In the genomic region with DNA sequence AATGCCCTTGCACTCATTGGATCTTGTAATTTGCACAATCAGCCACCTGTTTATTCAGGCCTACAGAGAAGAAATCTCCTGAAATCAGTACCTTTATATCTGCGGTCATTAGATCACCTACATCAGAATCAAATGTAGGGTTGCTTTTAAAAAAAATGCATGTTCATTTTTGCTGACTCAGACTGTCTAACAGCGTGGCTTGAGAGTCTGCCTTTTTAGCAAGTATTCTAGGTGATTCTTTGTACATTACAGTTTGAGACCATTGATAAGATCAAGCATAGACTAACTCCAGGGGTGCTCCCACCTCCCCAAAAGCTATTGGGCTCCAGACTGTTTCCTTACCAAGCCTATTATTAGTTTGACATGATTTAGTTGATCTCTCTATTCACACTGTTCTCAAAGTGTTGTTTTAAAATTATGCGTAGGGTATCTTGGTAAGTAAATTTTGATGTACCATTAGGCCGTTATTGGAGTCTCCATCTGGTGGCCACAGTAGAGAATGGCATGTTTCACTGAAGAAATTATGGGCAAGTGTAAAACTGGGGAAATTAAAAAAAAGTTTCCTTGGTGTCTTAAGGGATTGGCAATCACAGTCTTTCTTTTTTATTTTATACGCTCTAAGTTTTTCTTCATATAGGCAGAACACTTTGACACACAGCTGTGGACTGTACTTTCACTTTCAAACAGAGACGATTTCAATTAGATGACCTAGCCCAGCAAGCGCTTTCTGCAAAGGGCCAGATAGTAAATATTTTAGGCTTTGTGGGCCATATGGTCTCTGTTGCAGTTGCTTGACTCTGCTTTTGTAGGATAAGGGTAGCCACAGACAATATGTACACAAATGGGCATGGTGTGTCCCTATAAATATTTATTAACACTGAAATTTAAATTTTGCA, we compare ENCODE assay signal across 9 cellular contexts. TPM values are rescaled to one million over a fixed set of nuclear protein-coding genes. Genes with fewer than 3 reads are reported as not detected.
DNase-seq lines count a peak whose midpoint lies in the region; ATAC-seq, FAIRE-seq and TF ChIP-seq lines count a peak whose summit lies in the region.
"Had no signal": no experiment of that assay in that cellular context is flagged by ENCODE, and none has a peak within 500 bp of the region (broad histone marks: within the 10 kb centered on the region; RNA-seq: fewer than 3 reads in every experiment).

No MANE protein-coding gene starts in this region.

- no peak for ATAC-seq in GM23338
- no peak for ATAC-seq in RWPE2 (ENCODE audit: low read depth)
- peak in 3 of 4 donors; percentile 65 to 67 (median 65) for ATAC-seq in pancreas
- no peak for ATAC-seq in GM18861 (IDR thresholded peaks at IDR 0.05; ENCODE audit: unreplicated experiment)

- no peak for TF ChIP-seq POLR2A in esophagus squamous epithelium (IDR thresholded peaks at IDR 0.05)

- H3K36me3 Mint-ChIP-seq in GM23338 (ENCODE audit: low read depth): no peaks in the 10 kb centered on the region
- H3K36me3 Mint-ChIP-seq: activated naive CD8-positive, alpha-beta T cell had no signal

- H3K4me3 ChIP-seq in GM23338 (no peak overlapping the region), RWPE2 (ENCODE audit: severe bottlenecking) (no peak overlapping the region), esophagus squamous epithelium (no peak overlapping the region), pancreas (no peak overlapping the region)

- H4K20me1 ChIP-seq in GM23338 (replicated peaks; ENCODE audit: insufficient read depth): no peaks in the 10 kb centered on the region

- no peak overlapping the region for H3K4me2 ChIP-seq in GM23338

- H2AFZ ChIP-seq in GM23338: no peak overlapping the region

- no peak overlapping the region for H3K4me3 Mint-ChIP-seq in GM23338
- H3K4me3 Mint-ChIP-seq: activated naive CD8-positive, alpha-beta T cell had no signal

- no peaks in the 10 kb centered on the region for H3K27me3 Mint-ChIP-seq in GM23338 (ENCODE audit: insufficient read depth, low read depth, poor library complexity)
- H3K27me3 Mint-ChIP-seq: activated naive CD8-positive, alpha-beta T cell had no signal

- WGBS in esophagus squamous epithelium, 2 donors: 41 to 54% methylated on average over 7 of the region's 7 CpGs
- 44 to 48% methylated on average over 7 of the region's 7 CpGs for WGBS in pancreas, 2 donors

- no peak overlapping the region for H3K27ac ChIP-seq in GM23338 (ENCODE audit: low read depth)
- H3K27ac ChIP-seq in RWPE2 (ENCODE audit: poor library complexity, severe bottlenecking): no peak overlapping the region
- H3K27ac ChIP-seq in esophagus squamous epithelium: no peak overlapping the region
- no peak overlapping the region for H3K27ac ChIP-seq in pancreas

- H3K9me2 ChIP-seq in GM23338 (ENCODE audit: insufficient read depth): no peaks in the 10 kb centered on the region

- no peaks in the 10 kb centered on the region for H3K4me1 ChIP-seq in GM23338 (ENCODE audit: insufficient read depth)
- no peaks in the 10 kb centered on the region for H3K4me1 ChIP-seq in RWPE2 (ENCODE audit: insufficient read depth, poor library complexity, severe bottlenecking)
- H3K4me1 ChIP-seq in esophagus squamous epithelium: no peaks in the 10 kb centered on the region
- no peaks in the 10 kb centered on the region for H3K4me1 ChIP-seq in pancreas

- no peaks in the 10 kb centered on the region for H3K79me2 ChIP-seq in GM23338 (replicated peaks; ENCODE audit: insufficient read depth)

- H3K9me3 ChIP-seq in RWPE2 (ENCODE audit: severe bottlenecking): no peaks in the 10 kb centered on the region
- H3K9me3 ChIP-seq in esophagus squamous epithelium: no peaks in the 10 kb centered on the region
- no peaks in the 10 kb centered on the region for H3K9me3 ChIP-seq in pancreas

- H3K36me3 ChIP-seq in GM23338 (ENCODE audit: insufficient read depth) (no peaks in the 10 kb centered on the region), RWPE2 (ENCODE audit: low read depth) (no peaks in the 10 kb centered on the region), esophagus squamous epithelium (no peaks in the 10 kb centered on the region), pancreas (no peaks in the 10 kb centered on the region)

- peak; percentile 96 for FAIRE-seq in pancreas (lab: Jason Lieb, UNC)

- intact Hi-C loops in esophagus squamous epithelium (cut with DNase I) (no loop called here), pancreas (cut with DNase I) (loop anchor here in 1 of 3 donors (10.0 kb wide), 1 partner anchor 190 kb away; no protein-coding TSS in a partner anchor)

- H3K9me3 Mint-ChIP-seq in GM23338: no peaks in the 10 kb centered on the region

- H3F3A ChIP-seq in GM23338 (replicated peaks; ENCODE audit: low read depth): no peaks in the 10 kb centered on the region

- TF ChIP-seq CTCF in GM23338 (conservative IDR thresholded peaks at IDR 0.05; ENCODE audit: low read depth in 2 of 2): peak; percentile 61 to 68
- TF ChIP-seq CTCF in RWPE2 (IDR thresholded peaks at IDR 0.05; ENCODE audit: poor library complexity, severe bottlenecking): peak; percentile 65
- peak; percentile 31 to 70 (median 52) for TF ChIP-seq CTCF in esophagus squamous epithelium (IDR thresholded peaks at IDR 0.05)
- peak; percentile 37 to 60 (median 56) for TF ChIP-seq CTCF in pancreas (IDR thresholded peaks at IDR 0.05)

- no peaks in the 10 kb centered on the region for H3K27me3 ChIP-seq in GM23338 (ENCODE audit: insufficient read depth)
- no peaks in the 10 kb centered on the region for H3K27me3 ChIP-seq in RWPE2 (ENCODE audit: insufficient read depth, poor library complexity, severe bottlenecking)
- no peaks in the 10 kb centered on the region for H3K27me3 ChIP-seq in esophagus squamous epithelium
- peaks cover 0 to 4% (median 1%) of the 10 kb centered on the region in 4 donors for H3K27me3 ChIP-seq in pancreas

- peak; percentile 3 to 37 for DNase-seq in NCI-H524 (lab: John Stamatoyannopoulos, UW)
- no peak for DNase-seq in NCI-H524 treated with DMSO at 0.1 percent for 48 hours (lab: John Stamatoyannopoulos, UW)
- DNase-seq in GM23338 (ENCODE audit: low spot score): peak; percentile 21
- no peak for DNase-seq in RWPE2 (ENCODE audit: low spot score)
- no peak for DNase-seq in esophagus squamous epithelium (lab: John Stamatoyannopoulos, UW)
- DNase-seq in pancreas: peak in 1 of 6 donors; percentile 15
- no peak for DNase-seq in GM19238 (ENCODE audit: insufficient read length, low spot score)

- no peak overlapping the region for H3K27ac Mint-ChIP-seq in GM23338
- H3K27ac Mint-ChIP-seq: activated naive CD8-positive, alpha-beta T cell had no signal

- H3K4me1 Mint-ChIP-seq in GM23338: no peaks in the 10 kb centered on the region

TF ChIP-seq in GM23338, 12 proteins besides CTCF, POLR2A, EP300 and RAD21 (continues in another document):
- no peak for TF ChIP-seq ZNF331 (CRISPR knock-in tag; IDR thresholded peaks at IDR 0.05; ENCODE audit: low read depth)
- TF ChIP-seq JUNB (IDR thresholded peaks at IDR 0.05; ENCODE audit: unreplicated experiment): no peak
- TF ChIP-seq CREB1 (CRISPR knock-in tag; IDR thresholded peaks at IDR 0.05; ENCODE audit: low read depth): no peak
- TF ChIP-seq ZNF114 (CRISPR knock-in tag; IDR thresholded peaks at IDR 0.05): no peak
- TF ChIP-seq POLR2AphosphoS5 (IDR thresholded peaks at IDR 0.05; ENCODE audit: low read depth): no peak
- TF ChIP-seq, protein P1, sequence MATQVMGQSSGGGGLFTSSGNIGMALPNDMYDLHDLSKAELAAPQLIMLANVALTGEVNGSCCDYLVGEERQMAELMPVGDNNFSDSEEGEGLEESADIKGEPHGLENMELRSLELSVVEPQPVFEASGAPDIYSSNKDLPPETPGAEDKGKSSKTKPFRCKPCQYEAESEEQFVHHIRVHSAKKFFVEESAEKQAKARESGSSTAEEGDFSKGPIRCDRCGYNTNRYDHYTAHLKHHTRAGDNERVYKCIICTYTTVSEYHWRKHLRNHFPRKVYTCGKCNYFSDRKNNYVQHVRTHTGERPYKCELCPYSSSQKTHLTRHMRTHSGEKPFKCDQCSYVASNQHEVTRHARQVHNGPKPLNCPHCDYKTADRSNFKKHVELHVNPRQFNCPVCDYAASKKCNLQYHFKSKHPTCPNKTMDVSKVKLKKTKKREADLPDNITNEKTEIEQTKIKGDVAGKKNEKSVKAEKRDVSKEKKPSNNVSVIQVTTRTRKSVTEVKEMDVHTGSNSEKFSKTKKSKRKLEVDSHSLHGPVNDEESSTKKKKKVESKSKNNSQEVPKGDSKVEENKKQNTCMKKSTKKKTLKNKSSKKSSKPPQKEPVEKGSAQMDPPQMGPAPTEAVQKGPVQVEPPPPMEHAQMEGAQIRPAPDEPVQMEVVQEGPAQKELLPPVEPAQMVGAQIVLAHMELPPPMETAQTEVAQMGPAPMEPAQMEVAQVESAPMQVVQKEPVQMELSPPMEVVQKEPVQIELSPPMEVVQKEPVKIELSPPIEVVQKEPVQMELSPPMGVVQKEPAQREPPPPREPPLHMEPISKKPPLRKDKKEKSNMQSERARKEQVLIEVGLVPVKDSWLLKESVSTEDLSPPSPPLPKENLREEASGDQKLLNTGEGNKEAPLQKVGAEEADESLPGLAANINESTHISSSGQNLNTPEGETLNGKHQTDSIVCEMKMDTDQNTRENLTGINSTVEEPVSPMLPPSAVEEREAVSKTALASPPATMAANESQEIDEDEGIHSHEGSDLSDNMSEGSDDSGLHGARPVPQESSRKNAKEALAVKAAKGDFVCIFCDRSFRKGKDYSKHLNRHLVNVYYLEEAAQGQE (IDR thresholded peaks at IDR 0.05; ENCODE audit: unreplicated experiment): no peak
- no peak for TF ChIP-seq NANOG (IDR thresholded peaks at IDR 0.05; ENCODE audit: borderline replicate concordance)
- TF ChIP-seq, protein P2, sequence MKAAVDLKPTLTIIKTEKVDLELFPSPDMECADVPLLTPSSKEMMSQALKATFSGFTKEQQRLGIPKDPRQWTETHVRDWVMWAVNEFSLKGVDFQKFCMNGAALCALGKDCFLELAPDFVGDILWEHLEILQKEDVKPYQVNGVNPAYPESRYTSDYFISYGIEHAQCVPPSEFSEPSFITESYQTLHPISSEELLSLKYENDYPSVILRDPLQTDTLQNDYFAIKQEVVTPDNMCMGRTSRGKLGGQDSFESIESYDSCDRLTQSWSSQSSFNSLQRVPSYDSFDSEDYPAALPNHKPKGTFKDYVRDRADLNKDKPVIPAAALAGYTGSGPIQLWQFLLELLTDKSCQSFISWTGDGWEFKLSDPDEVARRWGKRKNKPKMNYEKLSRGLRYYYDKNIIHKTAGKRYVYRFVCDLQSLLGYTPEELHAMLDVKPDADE (IDR thresholded peaks at IDR 0.05): no peak
- TF ChIP-seq STAT1 (IDR thresholded peaks at IDR 0.05; ENCODE audit: unreplicated experiment): no peak

RNA-seq across cellular contexts. Expression of a gene that starts 33.7 kb away (rescaled TPM):
- 13.9 and 15.9 TPM in 2 replicates for total RNA-seq in GM23338 (2014; rRNA removed; shearing (Covaris generic))
- polyA plus RNA-seq in GM23338 (2016; fragmentation: Nextera tagmentation; extraction: Ambion mirVana) (18.9 and 22.3 TPM in 2 replicates), pancreas (10 to 100 TPM; 14.3 to 17.8 TPM)
- total RNA-seq in esophagus squamous epithelium (10 to 100 TPM; 14.2 to 29.6 (median 17.6) TPM), pancreas (10 to 100 TPM in 1 of 6 donors, 1 to 10 TPM in 5; 6.5 to 17.3 (median 7.6) TPM)

RNA-seq across cellular contexts. Expression of a gene that starts 58.6 kb away (rescaled TPM):
- total RNA-seq in GM23338 (2014; rRNA removed; shearing (Covaris generic)): 0.59 and 0.78 TPM in 2 replicates
- polyA plus RNA-seq in GM23338 (2016; fragmentation: Nextera tagmentation; extraction: Ambion mirVana) (0.26 and 0.50 TPM in 2 replicates), pancreas (1 to 10 TPM in 1 of 2 donors, under 1 TPM in 1; 0.87 to 1.0 TPM)
- total RNA-seq in esophagus squamous epithelium (1 to 10 TPM in 3 of 4 donors, under 1 TPM in 1; 0.64 to 9.5 (median 2.3) TPM), pancreas (1 to 10 TPM in 5 of 6 donors, under 1 TPM in 1; 0.79 to 3.3 (median 2.1) TPM)

Comparison
In these comparisons a context has a peak if more than half of its experiments do, and no peak if none do; other contexts are left out.
1. DNase-seq: peak in NCI-H524 (2 of 2) and GM23338 (single experiment); none in NCI-H524 treated with DMSO at 0.1 percent for 48 hours (single experiment), RWPE2 (single experiment), esophagus squamous epithelium (single experiment) and GM19238 (single experiment).
2. ATAC-seq: peak in pancreas (3 of 4); none in GM23338 (single experiment), RWPE2 (single experiment) and GM18861 (single experiment).
3. Peak in every context shown above with its lines, with median percentiles within 50 percentile points of each other: CTCF ChIP-seq.